Comparison of ENCODE assay signal across 1 cellular context in genomic region chr16:16879567-16880251, GRCh38.
TF ChIP-seq lines count a peak whose summit lies in the region.

No MANE protein-coding gene starts in this region.

TF ChIP-seq in HepG2, 621 proteins besides CTCF, POLR2A, EP300 and RAD21 (continued from another document):
- TF ChIP-seq MYNN (CRISPR knock-in tag; IDR thresholded peaks at IDR 0.05; ENCODE audit: low read depth): no peak
- TF ChIP-seq ZMAT3 (CRISPR knock-in tag; conservative IDR thresholded peaks at IDR 0.05): no peak
